8 cellular contexts compared by ENCODE assay signal in genomic region chr19:20167020-20167644, GRCh38. TPM values are rescaled to one million over a fixed set of nuclear protein-coding genes. Genes with fewer than 3 reads are reported as not detected.
A peak's percentile ranks its signal among the peaks of the same experiment; 100 is the strongest.
DNase-seq lines count a peak whose midpoint lies in the region; ATAC-seq and TF ChIP-seq lines count a peak whose summit lies in the region.

TSS of gene ZNF486 (plus strand) at chr19:20167214. CDS start at chr19:20167331, 117 bp downstream.

- no peak for TF ChIP-seq POLR2A in right lobe of liver (IDR thresholded peaks at IDR 0.05)

- H3K36me3 ChIP-seq in GM23248 (ENCODE audit: low read depth) (0 out of 2 replicates have a peak, but pooled peaks cover 5% of the 10 kb centered on the region), ectodermal cell (ENCODE audit: control insufficient read depth, insufficient read depth, low read length) (peaks cover 23% of the 10 kb centered on the region), right lobe of liver (no peaks in the 10 kb centered on the region)

- H3K4me3 Mint-ChIP-seq in activated CD4-positive, alpha-beta memory T cell treated with anti-CD3 and anti-CD28 coated beads for 36 hours: peak within 1 kb of the TSS; percentile 98

- no peaks in the 10 kb centered on the region for H3K9me2 ChIP-seq in GM23248 (ENCODE audit: insufficient read depth)

- H2AFZ ChIP-seq in GM23248: peak within 1 kb of the TSS; percentile 78

- peak; percentile 94 for DNase-seq in DMS 273 treated with DMSO at 0.1 percent for 48 hours (lab: John Stamatoyannopoulos, UW)
- peak; percentile 99 for DNase-seq in GM23248
- peak; percentile 82 for DNase-seq in NCI-H1436 treated with DMSO at 0.1 percent for 48 hours (lab: John Stamatoyannopoulos, UW)
- DNase-seq in activated CD4-positive, alpha-beta memory T cell treated with anti-CD3 and anti-CD28 coated beads for 36 hours: peak; percentile 97
- peak; percentile 82 to 87 (median 85) for DNase-seq in right lobe of liver
- DNase-seq in stimulated activated CD4-positive, alpha-beta T cell treated with anti-CD3 and anti-CD28 coated beads, Interleukin-2, amount 100 ng/mL, for 48 hours: peak; percentile 81 to 84
- DNase-seq in NCI-H2107 treated with DMSO at 0.1 percent for 48 hours (lab: John Stamatoyannopoulos, UW; ENCODE audit: unreplicated experiment): no peak

- no peak for TF ChIP-seq CTCF in right lobe of liver (IDR thresholded peaks at IDR 0.05)

- peak within 1 kb of the TSS; percentile 83 for H3K4me2 ChIP-seq in GM23248 (ENCODE audit: unreplicated experiment)

- H3K27ac ChIP-seq in GM23248 (peak within 1 kb of the TSS; percentile 93), ectodermal cell (ENCODE audit: insufficient read depth, low read depth, low read length, poor library complexity, severe bottlenecking) (peak within 1 kb of the TSS; percentile 94), right lobe of liver (peak within 1 kb of the TSS; percentile 2 to 57 (median 40))

- peaks cover 45% of the 10 kb centered on the region for H3K4me1 Mint-ChIP-seq in activated CD4-positive, alpha-beta memory T cell treated with anti-CD3 and anti-CD28 coated beads for 36 hours (ENCODE audit: low read depth)

- H3K4me1 ChIP-seq in GM23248 (ENCODE audit: insufficient read depth): 0 out of 2 replicates have a peak, but pooled peaks cover 6% of the 10 kb centered on the region
- no peaks in the 10 kb centered on the region for H3K4me1 ChIP-seq in ectodermal cell (ENCODE audit: control insufficient read depth, insufficient read depth, low read length)
- no peaks in the 10 kb centered on the region for H3K4me1 ChIP-seq in right lobe of liver

- intact Hi-C loops in activated CD4-positive, alpha-beta memory T cell treated with anti-CD3 and anti-CD28 coated beads for 36 hours (cut with micrococcal nuclease): loop anchor here (1.0 to 5.0 kb wide), 5 partner anchors 70 to 1400 kb away; partner anchors contain the start of gene ZNF90
- intact Hi-C loops in right lobe of liver (cut with DNase I): no loop called here

- peak within 1 kb of the TSS; percentile 92 for H3K27ac Mint-ChIP-seq in activated CD4-positive, alpha-beta memory T cell treated with anti-CD3 and anti-CD28 coated beads for 36 hours

- H4K20me1 ChIP-seq in GM23248 (ENCODE audit: insufficient read depth): no peaks in the 10 kb centered on the region

- H3K36me3 Mint-ChIP-seq in activated CD4-positive, alpha-beta memory T cell treated with anti-CD3 and anti-CD28 coated beads for 36 hours: peaks cover 33% of the 10 kb centered on the region

- in situ Hi-C loops in GM23248 (cut with MboI): no loop called here

- peaks cover 44% of the 10 kb centered on the region for H3K79me2 ChIP-seq in GM23248 (ENCODE audit: insufficient read depth)

- CTCF ChIA-PET in activated CD4-positive, alpha-beta memory T cell treated with anti-CD3 and anti-CD28 coated beads for 36 hours (lab: Charles Lee): interaction anchor here (0.7 to 2.5 kb wide), 5 partner anchors 71 to 1317 kb away, joined by 3 to 11 read pairs (median 3); partner anchors contain the start of gene ZNF737

- peak; percentile 85 to 95 (median 94) for ATAC-seq in right lobe of liver

- peaks cover 10% of the 10 kb centered on the region for H3F3A ChIP-seq in GM23248 (ENCODE audit: insufficient read depth)

- 0 to 1% methylated on average over 23 to 25 of the region's 25 CpGs for WGBS in GM23248 (ENCODE audit: low coverage in 1 of 2, low lambda C conversion rate in 2 of 2, missing lambda C conversion rate in 2 of 2), 2 experiments
- 7 to 9% methylated on average over 25 of the region's 25 CpGs for WGBS in ectodermal cell, 2 experiments
- WGBS in right lobe of liver (ENCODE audit: insufficient coverage, low coverage, low lambda C conversion rate, missing lambda C conversion rate): 0% methylated on average over 14 of the region's 25 CpGs

- POLR2A ChIA-PET in activated CD4-positive, alpha-beta memory T cell treated with anti-CD3 and anti-CD28 coated beads for 36 hours (lab: Charles Lee): interaction anchor here (0.6 to 2.0 kb wide), 10 partner anchors 10 to 1462 kb away, joined by 3 to 12 read pairs (median 5); partner anchors contain the start of genes ZNF66, ZNF682, ZNF737 and ZNF90

- peak within 1 kb of the TSS; percentile 86 for H3K4me3 ChIP-seq in GM23248
- peak within 1 kb of the TSS; percentile 61 for H3K4me3 ChIP-seq in ectodermal cell (ENCODE audit: insufficient read depth, low read depth, low read length)
- H3K4me3 ChIP-seq in right lobe of liver: peak within 1 kb of the TSS; percentile 33 to 51 (median 49)

- peaks cover 14% of the 10 kb centered on the region for H3K9me3 Mint-ChIP-seq in activated CD4-positive, alpha-beta memory T cell treated with anti-CD3 and anti-CD28 coated beads for 36 hours

- no peaks in the 10 kb centered on the region for H3K9me3 ChIP-seq in GM23248 (ENCODE audit: low read depth)
- no peaks in the 10 kb centered on the region for H3K9me3 ChIP-seq in ectodermal cell (ENCODE audit: control insufficient read depth, low read length)
- H3K9me3 ChIP-seq in right lobe of liver: peaks cover 0 to 5% (median 0%) of the 10 kb centered on the region in 4 donors

- H3K27me3 ChIP-seq in GM23248 (replicated peaks; ENCODE audit: insufficient read depth) (no peaks in the 10 kb centered on the region), ectodermal cell (ENCODE audit: control insufficient read depth, insufficient read depth, low read length, poor library complexity, severe bottlenecking) (no peaks in the 10 kb centered on the region), right lobe of liver (no peaks in the 10 kb centered on the region)

- H3K9ac ChIP-seq in GM23248: peak within 1 kb of the TSS; percentile 95

- no peaks in the 10 kb centered on the region for H3K27me3 Mint-ChIP-seq in activated CD4-positive, alpha-beta memory T cell treated with anti-CD3 and anti-CD28 coated beads for 36 hours

RNA-seq across cellular contexts. Expression of gene ZNF486, which starts in this region (rescaled TPM):
- 5.8 and 7.5 TPM in 2 replicates for total RNA-seq in GM23248 (2014; rRNA removed; shearing (Covaris generic))
- polyA plus RNA-seq in GM23248 (2016; fragmentation: Nextera tagmentation; extraction: Ambion mirVana): 3.6 and 4.0 TPM in 2 replicates
- 10 to 100 TPM; 12.5 to 12.9 TPM for total RNA-seq in activated CD4-positive, alpha-beta memory T cell treated with anti-CD3 and anti-CD28 coated beads for 36 hours
- polyA plus RNA-seq in ectodermal cell (2013, experiment 1 of 4): 15.3 TPM
- 19.3 TPM for polyA plus RNA-seq in ectodermal cell (2013, experiment 2 of 4)
- 10.9 TPM for polyA plus RNA-seq in ectodermal cell (2013, experiment 3 of 4)
- polyA plus RNA-seq in ectodermal cell (2013, experiment 4 of 4): 12.7 TPM
- under 1 TPM; 0.18 to 0.51 (median 0.33) TPM for total RNA-seq in right lobe of liver

Comparison
In these comparisons a context has a peak if more than half of its experiments do, and no peak if none do; other contexts are left out.
1. Peak in DNase-seq, ATAC-seq, H3K4me3 ChIP-seq and H3K27ac ChIP-seq in right lobe of liver; RNA of the gene not detected or under 1 TPM.
2. H3K27ac ChIP-seq: peak in every context shown above with its lines; median percentile 94 in ectodermal cell; 93 in GM23248; 40 in right lobe of liver.